ENCODE assay signal across 8 cellular contexts in the genomic region with DNA sequence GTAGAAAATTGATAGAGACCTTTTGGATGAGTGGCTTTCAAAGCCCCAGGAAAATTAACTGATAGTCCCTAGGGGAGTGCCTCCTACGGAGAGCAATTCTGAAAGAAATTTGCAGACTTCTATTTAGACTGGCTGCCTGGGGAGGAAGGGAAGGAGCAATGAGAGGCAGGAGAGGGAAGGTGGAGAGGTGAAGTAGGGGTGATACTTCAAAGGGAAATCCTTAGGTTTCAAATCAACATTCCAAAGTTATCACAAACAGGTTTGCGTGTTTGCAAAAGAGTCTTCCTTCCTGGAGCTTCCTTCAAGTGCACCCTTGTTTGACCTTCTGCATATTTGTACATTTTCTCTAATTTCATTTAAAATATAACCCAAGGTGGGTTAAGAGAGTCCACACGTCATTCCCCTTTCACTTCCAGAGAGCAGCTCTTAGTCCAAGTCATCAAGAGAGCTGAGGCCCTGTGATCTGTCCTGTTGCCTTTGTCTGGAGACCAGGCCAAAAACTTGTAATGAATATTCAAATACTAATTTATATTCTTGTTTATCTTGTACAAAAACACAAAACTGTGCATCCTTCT.
"Had no signal": no experiment of that assay in that cellular context is flagged by ENCODE, and none has a peak within 500 bp of the region (broad histone marks: within the 10 kb centered on the region; RNA-seq: fewer than 3 reads in every experiment).

No MANE protein-coding gene starts in this region.

- H3K9me3 Mint-ChIP-seq: GM23338 had no signal

- H3K4me3 Mint-ChIP-seq: GM23338, H9 had no signal

- FAIRE-seq: H1, H54, HTR-8/SVneo, K562 had no signal

- H3K27ac Mint-ChIP-seq: GM23338, H9 had no signal

- H2AFZ ChIP-seq: GM23338 had no signal

- DNase-seq: H9, HCEC 1CT, IMR-90 had no signal

- ATAC-seq: GM23338, K562 had no signal

- H3K4me3 ChIP-seq: GM23338, K562 had no signal

- H3K4me2 ChIP-seq: GM23338 had no signal
